ENCODE assay signal across 13 cellular contexts in the genomic region with DNA sequence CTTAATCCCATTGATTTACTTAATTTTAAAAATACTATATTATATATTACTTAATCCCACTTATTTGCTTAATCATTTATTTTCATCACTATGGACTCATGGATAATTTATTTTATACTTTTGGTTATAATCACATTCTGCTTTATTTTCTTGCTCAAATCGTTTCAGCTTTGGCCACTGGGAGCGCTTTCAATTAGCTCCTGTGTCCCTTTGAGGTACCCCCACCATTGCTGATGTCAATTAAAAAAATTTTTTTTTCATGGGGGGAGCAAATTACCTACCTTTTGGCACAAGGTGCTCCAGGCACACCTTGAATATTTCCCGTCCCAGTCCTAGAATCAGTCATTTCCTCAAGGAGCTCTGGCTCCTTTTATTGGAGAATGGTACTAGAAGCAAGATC. TPM values are rescaled to one million over a fixed set of nuclear protein-coding genes. Genes with fewer than 3 reads are reported as not detected.
DNase-seq lines count a peak whose midpoint lies in the region; TF ChIP-seq lines count a peak whose summit lies in the region.
"Had no signal": no experiment of that assay in that cellular context is flagged by ENCODE, and none has a peak within 500 bp of the region (broad histone marks: within the 10 kb centered on the region; RNA-seq: fewer than 3 reads in every experiment).

No MANE protein-coding gene starts in this region.

- DNase-seq in left ventricle myocardium inferior (no peak), right atrium auricular region (ENCODE audit: low spot score) (no peak), immature natural killer cell (no peak), vagina (ENCODE audit: extremely low spot score in 2 of 2) (no peak), trophoblast cell (no peak), SW480 (ENCODE audit: low spot score) (no peak), prostate gland (ENCODE audit: low spot score) (no peak)
- DNase-seq: GF-D8, heart right ventricle, NCI-H2029, posterior cingulate gyrus, testis had no signal

- H4K8ac ChIP-seq in trophoblast cell (ENCODE audit: low read depth, low read length), result no peak overlapping the region

- no CpG with 5 or more reads among the region's 3 CpGs for WGBS in trophoblast cell (ENCODE audit: extremely low coverage, insufficient coverage, insufficient read length)
- WGBS in prostate gland, result 89% methylated on average over 3 of the region's 3 CpGs

- TF ChIP-seq CTCF in left ventricle myocardium inferior (IDR thresholded peaks at IDR 0.05; ENCODE audit: borderline replicate concordance) (no peak), right atrium auricular region (IDR thresholded peaks at IDR 0.05) (no peak), WI38 (IDR thresholded peaks at IDR 0.05; ENCODE audit: low read depth, low read length) (no peak), vagina (IDR thresholded peaks at IDR 0.05) (no peak), prostate gland (IDR thresholded peaks at IDR 0.05) (no peak)

- no peaks in the 10 kb centered on the region for H3K36me3 Mint-ChIP-seq in immature natural killer cell

- H3K9ac ChIP-seq in trophoblast cell (ENCODE audit: low read length), result no peak overlapping the region

- H3K79me1 ChIP-seq in trophoblast cell (ENCODE audit: low read length), result peaks cover 23% of the 10 kb centered on the region

- H3K27me3 Mint-ChIP-seq in immature natural killer cell (ENCODE audit: low read depth in 3 of 3), result peaks cover 2 to 24% (median 13%) of the 10 kb centered on the region in 3 donors

- H4K91ac ChIP-seq in trophoblast cell (ENCODE audit: low read depth, low read length), result no peak overlapping the region

- no peak overlapping the region for H3K4ac ChIP-seq in trophoblast cell (ENCODE audit: low read depth, low read length)

- intact Hi-C loops in left ventricle myocardium inferior (cut with micrococcal nuclease) (no loop called here), vagina (cut with DNase I) (loop anchor here (5.0 to 10.0 kb wide), 2 partner anchors 53 to 131 kb away; no protein-coding TSS in a partner anchor), prostate gland (cut with DNase I) (loop anchor here (2.0 kb wide), 1 partner anchor 43 kb away; no protein-coding TSS in a partner anchor)

- no peak overlapping the region for H2BK5ac ChIP-seq in trophoblast cell (ENCODE audit: low read depth, low read length, poor library complexity)

- no peaks in the 10 kb centered on the region for H3K9me3 ChIP-seq in left ventricle myocardium inferior (replicated peaks)
- no peaks in the 10 kb centered on the region for H3K9me3 ChIP-seq in right atrium auricular region
- no peaks in the 10 kb centered on the region for H3K9me3 ChIP-seq in vagina
- H3K9me3 ChIP-seq in trophoblast cell (ENCODE audit: insufficient read depth, low read depth, low read length), result no peaks in the 10 kb centered on the region
- H3K9me3 ChIP-seq in prostate gland, result no peaks in the 10 kb centered on the region
- H3K9me3 ChIP-seq: heart right ventricle, testis had no signal

- H2BK12ac ChIP-seq in trophoblast cell (ENCODE audit: low read length), result no peak overlapping the region

- H3K18ac ChIP-seq in trophoblast cell (ENCODE audit: low read length), result no peak overlapping the region

- no peak overlapping the region for H3K23ac ChIP-seq in trophoblast cell (ENCODE audit: low read length)

- H4K12ac ChIP-seq in trophoblast cell (ENCODE audit: low read depth, low read length), result no peak overlapping the region

- no peak overlapping the region for H2BK120ac ChIP-seq in trophoblast cell (ENCODE audit: insufficient read depth, low read length, poor library complexity)

- H2AK5ac ChIP-seq in trophoblast cell (ENCODE audit: low read length), result no peak overlapping the region

- H3K36me3 ChIP-seq in left ventricle myocardium inferior, result no peaks in the 10 kb centered on the region
- no peaks in the 10 kb centered on the region for H3K36me3 ChIP-seq in right atrium auricular region
- no peaks in the 10 kb centered on the region for H3K36me3 ChIP-seq in vagina
- H3K36me3 ChIP-seq in trophoblast cell (ENCODE audit: control insufficient read depth in 1 of 2, insufficient read depth in 2 of 2, low read length in 2 of 2), result no peaks in the 10 kb centered on the region
- no peaks in the 10 kb centered on the region for H3K36me3 ChIP-seq in prostate gland
- H3K36me3 ChIP-seq: heart right ventricle had no signal

- H3K4me1 ChIP-seq in left ventricle myocardium inferior, result peaks cover 48% of the 10 kb centered on the region
- peaks cover 0 to 25% of the 10 kb centered on the region in 2 donors for H3K4me1 ChIP-seq in right atrium auricular region
- H3K4me1 ChIP-seq in vagina, result peaks cover 15% of the 10 kb centered on the region
- H3K4me1 ChIP-seq in trophoblast cell (ENCODE audit: control insufficient read depth in 1 of 2, insufficient read depth in 2 of 2, low read length in 2 of 2), result peaks cover 8 to 9% of the 10 kb centered on the region in 2 experiments
- no peaks in the 10 kb centered on the region for H3K4me1 ChIP-seq in prostate gland (replicated peaks)

- peak overlapping the region; percentile 82 to 91 (median 87) for H3K4me3 Mint-ChIP-seq in immature natural killer cell

- H3K4me2 ChIP-seq in trophoblast cell (ENCODE audit: low read length), result no peak overlapping the region

- H3K27ac ChIP-seq in left ventricle myocardium inferior (replicated peaks) (peak overlapping the region; percentile 96), right atrium auricular region (no peak overlapping the region), vagina (peak overlapping the region; percentile 96), trophoblast cell (ENCODE audit: low read depth, low read length) (no peak overlapping the region), prostate gland (no peak overlapping the region)

- no peak for TF ChIP-seq POLR2A in vagina (IDR thresholded peaks at IDR 0.05)
- TF ChIP-seq POLR2A in prostate gland (IDR thresholded peaks at IDR 0.05), result no peak

- H3K14ac ChIP-seq in trophoblast cell (ENCODE audit: low read length), result no peak overlapping the region

- no peaks in the 10 kb centered on the region for H3K9me3 Mint-ChIP-seq in immature natural killer cell

- no peak overlapping the region for H2AFZ ChIP-seq in trophoblast cell (ENCODE audit: insufficient read depth, low read length, poor library complexity)

- H3K4me3 ChIP-seq in left ventricle myocardium inferior (no peak overlapping the region), right atrium auricular region (no peak overlapping the region), WI38 (ENCODE audit: low read depth, low read length) (peak overlapping the region; percentile 53), vagina (no peak overlapping the region), trophoblast cell (ENCODE audit: low read depth, low read length) (no peak overlapping the region), prostate gland (no peak overlapping the region)

- no peaks in the 10 kb centered on the region for H3K27me3 ChIP-seq in left ventricle myocardium inferior (ENCODE audit: low read depth)
- no peaks in the 10 kb centered on the region for H3K27me3 ChIP-seq in right atrium auricular region
- no peaks in the 10 kb centered on the region for H3K27me3 ChIP-seq in vagina
- H3K27me3 ChIP-seq in trophoblast cell (ENCODE audit: insufficient read depth, low read length), result no peaks in the 10 kb centered on the region
- H3K27me3 ChIP-seq in prostate gland (replicated peaks; ENCODE audit: insufficient read depth), result no peaks in the 10 kb centered on the region
- H3K27me3 ChIP-seq: heart right ventricle, testis had no signal

- H3K4me1 Mint-ChIP-seq in immature natural killer cell, result peaks cover 14 to 23% of the 10 kb centered on the region in 2 donors

- peaks cover 28% of the 10 kb centered on the region for H3K79me2 ChIP-seq in trophoblast cell (ENCODE audit: control insufficient read depth, insufficient read depth, low read length, poor library complexity)

- H3K27ac Mint-ChIP-seq in immature natural killer cell, result peak overlapping the region in 2 of 6 donors; percentile 81 to 86

RNA-seq across cellular contexts. Expression of a gene that starts 1.4 kb away (rescaled TPM):
- total RNA-seq in left ventricle myocardium inferior (52.8 TPM), right atrium auricular region (10 to 100 TPM; 51.6 to 67.0 TPM), vagina (142 TPM), prostate gland (100 to 1,000 TPM in 1 of 2 donors, 10 to 100 TPM in 1; 90.3 to 197 TPM)
- polyA plus RNA-seq in immature natural killer cell, result 1 to 10 TPM in 2 of 3 donors, under 1 TPM in 1; 0.70 to 2.3 (median 1.2) TPM
- 47.9 and 49.7 TPM in 2 replicates for polyA plus RNA-seq in trophoblast cell (2013)

Comparison
In these comparisons a context has a peak if more than half of its experiments do, and no peak if none do; other contexts are left out.
1. H3K27ac ChIP-seq: peak in left ventricle myocardium inferior (single experiment) and vagina (single experiment); none in right atrium auricular region (0 of 2), trophoblast cell (single experiment) and prostate gland (0 of 2).